20 cellular contexts compared by ENCODE assay signal in genomic region chr14:32019271-32019670, GRCh38. TPM values are rescaled to one million over a fixed set of nuclear protein-coding genes. Genes with fewer than 3 reads are reported as not detected.
DNase-seq lines count a peak whose midpoint lies in the region; ATAC-seq, FAIRE-seq and TF ChIP-seq lines count a peak whose summit lies in the region.
"Had no signal": no experiment of that assay in that cellular context is flagged by ENCODE, and none has a peak within 500 bp of the region (broad histone marks: within the 10 kb centered on the region; RNA-seq: fewer than 3 reads in every experiment).

No MANE protein-coding gene starts in this region.

- WGBS in H1 (ENCODE audit: extremely low coverage in 1 of 2, insufficient coverage in 1 of 2, insufficient read length in 1 of 2, insufficient replicate concordance in 2 of 2, low coverage in 1 of 2, low lambda C conversion rate in 2 of 2, missing lambda C conversion rate in 1 of 2), 2 experiments = 88% methylated on average over 7 of the region's 7 CpGs; no CpG with 5 or more reads in 1 of the 2 experiments
- 22 to 51% (median 26%) methylated on average over 7 of the region's 7 CpGs for WGBS in psoas muscle, 3 donors

- H3K36me3 ChIP-seq in H1 (ENCODE audit: control insufficient read depth in 2 of 4, insufficient read depth in 4 of 4, low read length in 3 of 4) = no peaks in the 10 kb centered on the region
- H3K36me3 ChIP-seq in keratinocyte (ENCODE audit: control insufficient read depth in 2 of 2, extremely low read depth in 1 of 2, insufficient read depth in 2 of 2, low read length in 2 of 2) = no peaks in the 10 kb centered on the region
- H3K36me3 ChIP-seq in psoas muscle (ENCODE audit: insufficient read depth in 1 of 2, low read depth in 1 of 2) = no peaks in the 10 kb centered on the region
- H3K36me3 ChIP-seq: WERI-Rb-1 had no signal

- no peaks in the 10 kb centered on the region for H3K9me3 ChIP-seq in H1 (ENCODE audit: insufficient read depth in 2 of 2, low read depth in 1 of 2, low read length in 1 of 2)
- no peaks in the 10 kb centered on the region for H3K9me3 ChIP-seq in keratinocyte (ENCODE audit: control insufficient read depth, low read depth, low read length)
- no peaks in the 10 kb centered on the region for H3K9me3 ChIP-seq in psoas muscle
- H3K9me3 ChIP-seq: mucosa of descending colon had no signal

- no peaks in the 10 kb centered on the region for H3K9me1 ChIP-seq in keratinocyte (ENCODE audit: control insufficient read depth, extremely low read depth, insufficient read depth, low read length)

- no peak overlapping the region for H4K91ac ChIP-seq in H1 (replicated peaks; ENCODE audit: insufficient read length, low read length)

- FAIRE-seq in H1 (lab: Jason Lieb, UNC) (no peak), keratinocyte (lab: Jason Lieb, UNC) (no peak)
- FAIRE-seq: urothelium cell line had no signal

- no peak overlapping the region for H2BK5ac ChIP-seq in H1 (ENCODE audit: low read depth, low read length)

- H3K79me2 ChIP-seq in H1 (ENCODE audit: control insufficient read depth in 1 of 2, insufficient read depth in 2 of 2, low read length in 2 of 2) (no peaks in the 10 kb centered on the region), keratinocyte (ENCODE audit: control insufficient read depth, insufficient read depth, low read length) (no peaks in the 10 kb centered on the region)

- H2AFZ ChIP-seq in H1 (ENCODE audit: low read length) (peak overlapping the region; percentile 35; the same call in 1 of the 2 replicates), keratinocyte (ENCODE audit: control insufficient read depth, low read length) (peak overlapping the region; percentile 76)
- H2AFZ ChIP-seq: PC-9 had no signal

- H2BK20ac ChIP-seq in H1 (ENCODE audit: low read length) = no peak overlapping the region

- H2BK15ac ChIP-seq in H1 (ENCODE audit: low read length) = no peak overlapping the region

- no peak for TF ChIP-seq CTCF in H1 (IDR thresholded peaks at IDR 0.05; ENCODE audit: control extremely low read depth in 1 of 3, insufficient read depth in 1 of 3, low read depth in 1 of 3, low read length in 3 of 3)
- TF ChIP-seq CTCF in keratinocyte (optimal IDR thresholded peaks at IDR 0.05 in 1 of 3, IDR thresholded peaks at IDR 0.05 in 1 of 3, conservative IDR thresholded peaks at IDR 0.05 in 1 of 3; ENCODE audit: extremely low read depth in 1 of 3, insufficient read depth in 2 of 3, low read length in 3 of 3) = no peak
- no peak for TF ChIP-seq CTCF in psoas muscle (IDR thresholded peaks at IDR 0.05)

- H3K79me1 ChIP-seq in H1 (ENCODE audit: low read depth, low read length) = no peaks in the 10 kb centered on the region

- no peak overlapping the region for H2AK5ac ChIP-seq in H1 (ENCODE audit: low read depth, low read length)

- H3K27me3 ChIP-seq in H1 (replicated peaks in 1 of 4; ENCODE audit: control insufficient read depth in 3 of 4, extremely low read depth in 1 of 4, insufficient read depth in 3 of 4, low read length in 3 of 4) = no peaks in the 10 kb centered on the region; a peak in 1 of 7 replicates
- H3K27me3 ChIP-seq in keratinocyte (ENCODE audit: control insufficient read depth, extremely low read depth, insufficient read depth, low read length) = no peaks in the 10 kb centered on the region
- no peaks in the 10 kb centered on the region for H3K27me3 ChIP-seq in psoas muscle (ENCODE audit: insufficient read depth in 3 of 3, low read length in 2 of 3)

- H4K5ac ChIP-seq in H1 (ENCODE audit: insufficient read length, low read depth, low read length) = no peak overlapping the region

- TF ChIP-seq POLR2A in H1 (IDR thresholded peaks at IDR 0.05; ENCODE audit: control extremely low read depth in 1 of 2, low read depth in 2 of 2, low read length in 2 of 2) = no peak

- H3K23ac ChIP-seq in H1 (ENCODE audit: insufficient read length) = no peak overlapping the region

- no peaks in the 10 kb centered on the region for H3K23me2 ChIP-seq in H1 (ENCODE audit: low read depth, low read length)

- H3K4me1 ChIP-seq in H1 (replicated peaks in 1 of 4; ENCODE audit: control insufficient read depth in 3 of 4, insufficient read depth in 4 of 4, low read length in 3 of 4) (peaks cover 0 to 3% (median 1%) of the 10 kb centered on the region in 4 experiments; a peak in 2 of 7 replicates), keratinocyte (ENCODE audit: control insufficient read depth, extremely low read depth, insufficient read depth, low read length) (peaks cover 20% of the 10 kb centered on the region), psoas muscle (peaks cover 36% of the 10 kb centered on the region)

- dilution Hi-C loops in keratinocyte (cut with MboI; ENCODE audit: extremely low pct_ligation_motif_present, low sequenced_read_pairs) = no loop called here

- H3K56ac ChIP-seq in H1 (replicated peaks; ENCODE audit: insufficient read length, low read depth, low read length) = no peak overlapping the region

- H2BK12ac ChIP-seq in H1 (ENCODE audit: low read depth, low read length) = no peak overlapping the region

- H3K4me2 ChIP-seq in H1 (ENCODE audit: insufficient read depth in 1 of 2, low read depth in 2 of 2, low read length in 2 of 2) = no peak overlapping the region
- H3K4me2 ChIP-seq in keratinocyte (ENCODE audit: control insufficient read depth, extremely low read depth, insufficient read depth, low read depth, low read length) = peak overlapping the region; percentile 74

- H3K18ac ChIP-seq in H1 (ENCODE audit: extremely low read depth, low read length) = no peak overlapping the region

- no peaks in the 10 kb centered on the region for H4K20me1 ChIP-seq in H1 (replicated peaks in 1 of 2; ENCODE audit: control insufficient read depth in 1 of 2, insufficient read depth in 2 of 2, low read length in 2 of 2)
- H4K20me1 ChIP-seq in keratinocyte (ENCODE audit: control insufficient read depth, extremely low read depth, insufficient read depth, low read length) = no peaks in the 10 kb centered on the region

- peak in 1 of 4 donors; percentile 22 for ATAC-seq in psoas muscle
- ATAC-seq: mucosa of descending colon had no signal

- no peak overlapping the region for H3K4me3 ChIP-seq in H1 (ENCODE audit: extremely low read depth in 1 of 4, insufficient read depth in 2 of 4, low read depth in 3 of 4, low read length in 4 of 4)
- peak overlapping the region in 1 of 3 experiments; percentile 25 for H3K4me3 ChIP-seq in keratinocyte (ENCODE audit: control insufficient read depth in 2 of 3, extremely low read depth in 1 of 3, insufficient read depth in 2 of 3, low read depth in 1 of 3, low read length in 3 of 3)
- H3K4me3 ChIP-seq in psoas muscle = peak overlapping the region; percentile 12
- H3K4me3 ChIP-seq: mucosa of descending colon, PC-9 had no signal

- no peak overlapping the region for H4K8ac ChIP-seq in H1 (ENCODE audit: extremely low read depth, insufficient read depth, low read length)

- intact Hi-C loops in psoas muscle (cut with DNase I) = no loop called here

- H3K4ac ChIP-seq in H1 (replicated peaks; ENCODE audit: insufficient read length, low read depth, low read length) = no peak overlapping the region

- H2BK120ac ChIP-seq in H1 (replicated peaks; ENCODE audit: low read depth, low read length) = no peak overlapping the region

- CTCF ChIA-PET in H1 (lab: Charles Lee; ENCODE audit: partially characterized antibody) = interaction anchor here (0.6 to 2.5 kb wide), 4 partner anchors 9 to 92 kb away, joined by 3 to 7 read pairs (median 4); no protein-coding TSS in a partner anchor

- POLR2A ChIA-PET in H1 (lab: Charles Lee; ENCODE audit: partially characterized antibody) = no interaction called here

- H3K14ac ChIP-seq in H1 (ENCODE audit: insufficient read length) = no peak overlapping the region

- no peak for TF ChIP-seq RAD21 in H1 (IDR thresholded peaks at IDR 0.05 in 1 of 2, conservative IDR thresholded peaks at IDR 0.05 in 1 of 2; ENCODE audit: low read depth in 2 of 2, low read length in 2 of 2)

- no peak for TF ChIP-seq EP300 in H1 (IDR thresholded peaks at IDR 0.05; ENCODE audit: borderline replicate concordance in 1 of 2, low read depth in 2 of 2, low read length in 2 of 2)

- peak; percentile 21 for DNase-seq in G401 (ENCODE audit: low spot score)
- DNase-seq in H1 (ENCODE audit: low read depth in 1 of 2, low spot score in 2 of 2) = no peak
- DNase-seq in keratinocyte (ENCODE audit: low read depth, low spot score) = no peak
- DNase-seq in psoas muscle = no peak
- no peak for DNase-seq in cerebellum (ENCODE audit: low spot score)
- DNase-seq in activated CD4-positive, alpha-beta T cell treated with anti-CD3 and anti-CD28 coated beads for 48 hours = no peak
- DNase-seq in NCI-H146 treated with DMSO at 0.1 percent for 48 hours (lab: John Stamatoyannopoulos, UW; ENCODE audit: unreplicated experiment) = no peak
- no peak for DNase-seq in KBM-7
- DNase-seq: activated CD4-positive, alpha-beta T cell treated with anti-CD3 and anti-CD28 coated beads, Interleukin-2, amount 50 U/mL, for 4 hours; activated naive CD4-positive, alpha-beta T cell; amniotic stem cell; Calu3; mucosa of descending colon; NCI-H526 treated with DMSO at 0.1 percent for 48 hours; occipital lobe; stimulated activated CD4-positive, alpha-beta T cell treated with anti-CD3 and anti-CD28 coated beads, Interleukin-2, amount 100 ng/mL, for 24 hours; stimulated activated naive CD4-positive, alpha-beta T cell treated with Interleukin-2 at 50 U/mL for 16 hours; WERI-Rb-1 had no signal

- H3K9ac ChIP-seq in H1 (replicated peaks in 1 of 4; ENCODE audit: extremely low read depth in 1 of 4, low read depth in 3 of 4, low read length in 3 of 4) = no peak overlapping the region
- H3K9ac ChIP-seq in keratinocyte (ENCODE audit: control insufficient read depth, extremely low read depth, insufficient read depth, low read length) = no peak overlapping the region

- in situ Hi-C loops in G401 (cut with HindIII; ENCODE audit: low sequenced_read_pairs) (no loop called here), KBM-7 (cut with MboI; ENCODE audit: low pct_unique_long_range_greater_than_20kb, low sequenced_read_pairs) (no loop called here)

- H3K27ac ChIP-seq in H1 (ENCODE audit: low read depth, low read length) = no peak overlapping the region
- H3K27ac ChIP-seq in keratinocyte (ENCODE audit: control insufficient read depth, insufficient read depth, low read length) = peak overlapping the region; percentile 10
- peak overlapping the region; percentile 46 for H3K27ac ChIP-seq in psoas muscle
- H3K27ac ChIP-seq: PC-9, WERI-Rb-1 had no signal

RNA-seq across cellular contexts. Expression of gene ARHGAP5, which starts 57.8 kb away (rescaled TPM):
- 27.1 and 43.6 TPM in 2 replicates for total RNA-seq in G401 (2014; rRNA removed; shearing (Covaris generic))
- 77.3 and 78.2 TPM in 2 replicates for total RNA-seq in H1 (2021; fragmentation: NEBNext Ultra II Directional; extraction: Animal tissue kit (Norgen Biotek cat#: 25700))
- polyA plus RNA-seq in H1 (2011; rRNA removed) (3.5 and 7.8 TPM in 2 replicates), keratinocyte (24.4 to 43.1 TPM (median 32.8 TPM) in 3 replicates), psoas muscle (10 to 100 TPM; 12.8 to 34.7 (median 34.3) TPM)
- 9.4 TPM for polyA plus RNA-seq in H1 (2011; cell fraction: cytosol; rRNA removed)
- 8.4 TPM for polyA plus RNA-seq in H1 (2011; cell fraction: nucleus; rRNA removed)
- polyA plus RNA-seq in H1 (2012, experiment 1 of 2) = 11.4 to 33.3 TPM (median 17.4 TPM) in 4 replicates
- 1.00 TPM for polyA plus RNA-seq in H1 (2012, experiment 2 of 2)
- 30.3 TPM for polyA plus RNA-seq in H1 (2013, experiment 1 of 2)
- polyA plus RNA-seq in H1 (2013, experiment 2 of 2) = 30.0 TPM
- 44.3 and 68.3 TPM in 2 replicates for polyA minus RNA-seq in H1 (2011; rRNA and poly(A)+ RNA removed)
- 25.5 TPM for polyA minus RNA-seq in H1 (2011; cell fraction: cytosol; rRNA and poly(A)+ RNA removed)
- polyA minus RNA-seq in H1 (2011; cell fraction: nucleus; rRNA and poly(A)+ RNA removed) = 146 TPM
- 164 TPM for polyA plus RNA-seq in keratinocyte (2011; ENCODE audit: low read depth)
- 22.3 and 48.7 TPM in 2 replicates for polyA plus RNA-seq in keratinocyte (2011; cell fraction: cytosol; rRNA removed)
- 43.8 and 56.0 TPM in 2 replicates for polyA plus RNA-seq in keratinocyte (2011; cell fraction: nucleus; rRNA removed)
- polyA plus RNA-seq in keratinocyte (2012; ENCODE audit: low replicate concordance) = 31.6 and 43.1 TPM in 2 replicates
- 5.9 to 112 TPM (median 57.8 TPM) in 3 replicates for polyA minus RNA-seq in keratinocyte
- polyA minus RNA-seq in keratinocyte (2011; cell fraction: cytosol; rRNA and poly(A)+ RNA removed) = 58.7 TPM
- polyA minus RNA-seq in keratinocyte (2011; cell fraction: nucleus; rRNA and poly(A)+ RNA removed) = 48.2 and 107 TPM in 2 replicates
- total RNA-seq in psoas muscle (10 to 100 TPM; 56.9 to 81.8 (median 64.4) TPM), cerebellum (249 TPM)
